Comparison of ENCODE assay signal across 1 cellular context in the genomic region with DNA sequence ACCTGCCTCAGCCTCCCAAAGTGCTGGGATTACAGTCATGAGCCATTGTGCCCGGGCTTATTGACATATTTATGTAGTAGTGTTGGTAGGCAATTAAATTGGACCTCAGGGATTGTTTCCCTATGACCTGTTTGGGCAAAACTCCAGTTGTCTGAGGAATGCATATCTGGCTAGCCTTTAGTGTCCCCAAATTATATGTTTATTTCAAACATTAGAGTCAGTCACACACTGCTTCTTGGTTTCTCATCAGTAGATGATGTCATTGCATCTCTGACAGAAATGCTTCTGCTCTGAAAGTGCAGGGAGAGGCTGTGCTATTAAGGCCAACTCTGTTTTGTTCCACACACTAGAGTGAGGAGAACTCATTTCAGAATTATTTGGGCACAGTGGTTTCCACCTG.
TF ChIP-seq lines count a peak whose summit lies in the region.

No MANE protein-coding gene starts in this region.

TF ChIP-seq in HEK293, 187 proteins besides CTCF, POLR2A, EP300 and RAD21 (continued from another document and continues in another):
- TF ChIP-seq ZSCAN18 (tag by site-specific recombination; IDR thresholded peaks at IDR 0.05) (no peak), GLI4 (tag by site-specific recombination; IDR thresholded peaks at IDR 0.05) (no peak), MZF1 (tag by site-specific recombination; IDR thresholded peaks at IDR 0.05; ENCODE audit: borderline replicate concordance) (no peak), ZNF510 (tag by site-specific recombination; IDR thresholded peaks at IDR 0.05; ENCODE audit: insufficient replicate concordance) (no peak), ZNF324 (tag by site-specific recombination; IDR thresholded peaks at IDR 0.05) (no peak), ZNF266 (tag by site-specific recombination; IDR thresholded peaks at IDR 0.05; ENCODE audit: low read depth) (no peak), OVOL3 (tag by site-specific recombination; IDR thresholded peaks at IDR 0.05) (no peak), ZFP41 (tag by site-specific recombination; IDR thresholded peaks at IDR 0.05; ENCODE audit: borderline replicate concordance) (no peak), ZNF155 (tag by site-specific recombination; IDR thresholded peaks at IDR 0.05) (no peak), ZNF280D (tag by site-specific recombination; IDR thresholded peaks at IDR 0.05) (no peak), ZNF140 (tag by site-specific recombination; IDR thresholded peaks at IDR 0.05) (no peak), ZNF26 (tag by site-specific recombination; IDR thresholded peaks at IDR 0.05) (no peak), ZNF600 (tag by site-specific recombination; IDR thresholded peaks at IDR 0.05) (no peak), SP7 (tag by site-specific recombination; IDR thresholded peaks at IDR 0.05) (peak; percentile 99), ZNF701 (tag by site-specific recombination; IDR thresholded peaks at IDR 0.05) (no peak), IKZF3 (tag by site-specific recombination; IDR thresholded peaks at IDR 0.05) (0 out of 2 replicates have a peak, but pooled peaks have one; percentile 14), ZNF184 (tag by site-specific recombination; IDR thresholded peaks at IDR 0.05) (peak; percentile 47; the same call in 1 of the 2 replicates), ZNF530 (tag by site-specific recombination; IDR thresholded peaks at IDR 0.05; ENCODE audit: low read depth) (no peak), ZNF518A (tag by site-specific recombination; conservative IDR thresholded peaks at IDR 0.05; ENCODE audit: low read depth) (no peak), ZNF354C (tag by site-specific recombination; IDR thresholded peaks at IDR 0.05; ENCODE audit: borderline replicate concordance, low read depth) (no peak), MEIS1 (CRISPR knock-in tag; IDR thresholded peaks at IDR 0.05; ENCODE audit: borderline replicate concordance) (no peak), ZSCAN16 (tag by site-specific recombination; IDR thresholded peaks at IDR 0.05) (no peak), ZNF555 (tag by site-specific recombination; conservative IDR thresholded peaks at IDR 0.05) (no peak), ZNF24 (tag by site-specific recombination; IDR thresholded peaks at IDR 0.05) (no peak), ZNF146 (tag by site-specific recombination; IDR thresholded peaks at IDR 0.05) (no peak), ZBTB48 (tag by site-specific recombination; IDR thresholded peaks at IDR 0.05) (0 out of 2 replicates have a peak, but pooled peaks have one; percentile 11), KLF8 (tag by site-specific recombination; IDR thresholded peaks at IDR 0.05) (no peak), ZNF214 (tag by site-specific recombination; IDR thresholded peaks at IDR 0.05; ENCODE audit: borderline replicate concordance) (no peak), ZNF175 (tag by site-specific recombination; IDR thresholded peaks at IDR 0.05) (no peak), GLIS1 (tag by site-specific recombination; IDR thresholded peaks at IDR 0.05) (peak; percentile 66), ZNF19 (tag by site-specific recombination; IDR thresholded peaks at IDR 0.05; ENCODE audit: low read depth) (no peak), ZNF777 (tag by site-specific recombination; IDR thresholded peaks at IDR 0.05; ENCODE audit: borderline replicate concordance) (no peak), YY1 (tag by site-specific recombination; IDR thresholded peaks at IDR 0.05) (no peak), GLIS2 (tag by site-specific recombination; IDR thresholded peaks at IDR 0.05) (no peak), ZEB2 (tag by site-specific recombination; IDR thresholded peaks at IDR 0.05) (peak; percentile 97), HOXD13 (CRISPR knock-in tag; IDR thresholded peaks at IDR 0.05; ENCODE audit: borderline replicate concordance) (no peak), ZNF549 (tag by site-specific recombination; IDR thresholded peaks at IDR 0.05) (no peak), ZNF639 (tag by site-specific recombination; IDR thresholded peaks at IDR 0.05) (no peak; the same call in 1 of the 2 replicates), ZNF223 (tag by site-specific recombination; IDR thresholded peaks at IDR 0.05) (no peak), GFI1B (tag by site-specific recombination; IDR thresholded peaks at IDR 0.05) (no peak), KLF9 (tag by site-specific recombination; IDR thresholded peaks at IDR 0.05; ENCODE audit: low read depth) (no peak), BCL11B (tag by site-specific recombination; IDR thresholded peaks at IDR 0.05; ENCODE audit: low read depth) (no peak), ZNF76 (tag by site-specific recombination; IDR thresholded peaks at IDR 0.05; ENCODE audit: borderline replicate concordance, low read depth) (no peak), KLF10 (tag by site-specific recombination; IDR thresholded peaks at IDR 0.05) (no peak), ZNF768 (tag by site-specific recombination; IDR thresholded peaks at IDR 0.05) (no peak)
- TF ChIP-seq, protein P1, sequence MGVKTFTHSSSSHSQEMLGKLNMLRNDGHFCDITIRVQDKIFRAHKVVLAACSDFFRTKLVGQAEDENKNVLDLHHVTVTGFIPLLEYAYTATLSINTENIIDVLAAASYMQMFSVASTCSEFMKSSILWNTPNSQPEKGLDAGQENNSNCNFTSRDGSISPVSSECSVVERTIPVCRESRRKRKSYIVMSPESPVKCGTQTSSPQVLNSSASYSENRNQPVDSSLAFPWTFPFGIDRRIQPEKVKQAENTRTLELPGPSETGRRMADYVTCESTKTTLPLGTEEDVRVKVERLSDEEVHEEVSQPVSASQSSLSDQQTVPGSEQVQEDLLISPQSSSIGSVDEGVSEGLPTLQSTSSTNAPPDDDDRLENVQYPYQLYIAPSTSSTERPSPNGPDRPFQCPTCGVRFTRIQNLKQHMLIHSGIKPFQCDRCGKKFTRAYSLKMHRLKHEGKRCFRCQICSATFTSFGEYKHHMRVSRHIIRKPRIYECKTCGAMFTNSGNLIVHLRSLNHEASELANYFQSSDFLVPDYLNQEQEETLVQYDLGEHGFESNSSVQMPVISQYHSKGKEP (tag by site-specific recombination; IDR thresholded peaks at IDR 0.05), result peak; percentile 96
- TF ChIP-seq, protein P2, sequence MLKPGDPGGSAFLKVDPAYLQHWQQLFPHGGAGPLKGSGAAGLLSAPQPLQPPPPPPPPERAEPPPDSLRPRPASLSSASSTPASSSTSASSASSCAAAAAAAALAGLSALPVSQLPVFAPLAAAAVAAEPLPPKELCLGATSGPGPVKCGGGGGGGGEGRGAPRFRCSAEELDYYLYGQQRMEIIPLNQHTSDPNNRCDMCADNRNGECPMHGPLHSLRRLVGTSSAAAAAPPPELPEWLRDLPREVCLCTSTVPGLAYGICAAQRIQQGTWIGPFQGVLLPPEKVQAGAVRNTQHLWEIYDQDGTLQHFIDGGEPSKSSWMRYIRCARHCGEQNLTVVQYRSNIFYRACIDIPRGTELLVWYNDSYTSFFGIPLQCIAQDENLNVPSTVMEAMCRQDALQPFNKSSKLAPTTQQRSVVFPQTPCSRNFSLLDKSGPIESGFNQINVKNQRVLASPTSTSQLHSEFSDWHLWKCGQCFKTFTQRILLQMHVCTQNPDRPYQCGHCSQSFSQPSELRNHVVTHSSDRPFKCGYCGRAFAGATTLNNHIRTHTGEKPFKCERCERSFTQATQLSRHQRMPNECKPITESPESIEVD (tag by site-specific recombination; IDR thresholded peaks at IDR 0.05), result peak; percentile 63; the same call in 1 of the 2 replicates
- TF ChIP-seq, protein P3, sequence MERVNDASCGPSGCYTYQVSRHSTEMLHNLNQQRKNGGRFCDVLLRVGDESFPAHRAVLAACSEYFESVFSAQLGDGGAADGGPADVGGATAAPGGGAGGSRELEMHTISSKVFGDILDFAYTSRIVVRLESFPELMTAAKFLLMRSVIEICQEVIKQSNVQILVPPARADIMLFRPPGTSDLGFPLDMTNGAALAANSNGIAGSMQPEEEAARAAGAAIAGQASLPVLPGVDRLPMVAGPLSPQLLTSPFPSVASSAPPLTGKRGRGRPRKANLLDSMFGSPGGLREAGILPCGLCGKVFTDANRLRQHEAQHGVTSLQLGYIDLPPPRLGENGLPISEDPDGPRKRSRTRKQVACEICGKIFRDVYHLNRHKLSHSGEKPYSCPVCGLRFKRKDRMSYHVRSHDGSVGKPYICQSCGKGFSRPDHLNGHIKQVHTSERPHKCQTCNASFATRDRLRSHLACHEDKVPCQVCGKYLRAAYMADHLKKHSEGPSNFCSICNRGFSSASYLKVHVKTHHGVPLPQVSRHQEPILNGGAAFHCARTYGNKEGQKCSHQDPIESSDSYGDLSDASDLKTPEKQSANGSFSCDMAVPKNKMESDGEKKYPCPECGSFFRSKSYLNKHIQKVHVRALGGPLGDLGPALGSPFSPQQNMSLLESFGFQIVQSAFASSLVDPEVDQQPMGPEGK (tag by site-specific recombination; IDR thresholded peaks at IDR 0.05), result no peak
